Comparison of ENCODE assay signal across 17 cellular contexts in the genomic region with DNA sequence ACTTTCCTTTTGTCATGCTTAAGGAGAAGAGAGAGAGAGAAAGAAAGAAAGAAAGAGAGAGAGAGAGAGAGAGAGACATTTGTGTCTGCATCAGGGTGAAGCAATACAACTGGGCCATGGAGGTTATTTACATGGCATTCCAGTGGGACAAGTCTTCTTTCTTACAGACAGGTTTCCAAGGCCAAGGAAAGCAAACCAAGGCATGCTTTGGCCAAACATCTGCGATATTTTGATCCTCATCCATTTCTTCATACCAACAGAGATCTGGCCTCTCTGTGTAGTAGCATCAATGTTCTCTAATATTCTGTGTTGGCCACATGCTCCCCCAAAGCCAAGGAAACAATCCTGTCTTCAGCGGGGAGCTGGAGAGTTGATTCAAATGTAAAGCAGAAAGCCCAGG.
DNase-seq lines count a peak whose midpoint lies in the region; ATAC-seq and TF ChIP-seq lines count a peak whose summit lies in the region.
"Had no signal": no experiment of that assay in that cellular context is flagged by ENCODE, and none has a peak within 500 bp of the region (broad histone marks: within the 10 kb centered on the region; RNA-seq: fewer than 3 reads in every experiment).

No MANE protein-coding gene starts in this region.

- H3K79me2 ChIP-seq in osteoblast (ENCODE audit: insufficient read depth, low read length), result no peaks in the 10 kb centered on the region

- no peak overlapping the region for H3K4me3 ChIP-seq in HEK293 (ENCODE audit: low read depth, low read length)
- H3K4me3 ChIP-seq in osteoblast (ENCODE audit: insufficient read depth, low read length), result no peak overlapping the region
- no peak overlapping the region for H3K4me3 ChIP-seq in right lobe of liver
- H3K4me3 ChIP-seq: A549, HAP-1, K562 had no signal

- no peak for TF ChIP-seq POLR2A in right lobe of liver (IDR thresholded peaks at IDR 0.05)

- DNase-seq in AG20443 (ENCODE audit: low spot score) (peak; percentile 40), astrocyte of the hippocampus (ENCODE audit: low read depth, low spot score) (peak; percentile 39), osteoblast (ENCODE audit: insufficient read length, low spot score, missing footprints) (no peak), right lobe of liver (no peak)
- no peak for DNase-seq in effector CD8-positive, alpha-beta T cell (lab: John Stamatoyannopoulos, UW)
- DNase-seq: C1 segment of cervical spinal cord; CD8-positive, alpha-beta memory T cell; NCI-H1105; NCI-H2081; NCI-H2171 treated with DMSO at 0.1 percent for 48 hours; SHP77; SK-N-SH had no signal

- H2AFZ ChIP-seq in osteoblast (ENCODE audit: low read length), result peak overlapping the region; percentile 76

- no peaks in the 10 kb centered on the region for H3K9me3 ChIP-seq in HEK293 (ENCODE audit: control insufficient read depth, insufficient read depth, low read depth, low read length)
- no peaks in the 10 kb centered on the region for H3K9me3 ChIP-seq in osteoblast (ENCODE audit: low read depth, low read length)
- H3K9me3 ChIP-seq in right lobe of liver, result no peaks in the 10 kb centered on the region
- H3K9me3 ChIP-seq: A549, HAP-1, SK-N-SH had no signal

- TF ChIP-seq CTCF in HEK293 (tag by site-specific recombination; IDR thresholded peaks at IDR 0.05) (no peak), osteoblast (IDR thresholded peaks at IDR 0.05; ENCODE audit: extremely low read depth, low read depth, low read length) (no peak), right lobe of liver (IDR thresholded peaks at IDR 0.05) (no peak)

- H3K4me1 ChIP-seq in HEK293 (ENCODE audit: control insufficient read depth, insufficient read depth, low read length) (no peaks in the 10 kb centered on the region), osteoblast (ENCODE audit: insufficient read depth, low read length) (peaks cover 8% of the 10 kb centered on the region), right lobe of liver (no peaks in the 10 kb centered on the region)
- H3K4me1 ChIP-seq: A549, HAP-1 had no signal

- H3K4me2 ChIP-seq in osteoblast (ENCODE audit: insufficient read depth, low read length), result peak overlapping the region; percentile 57
- H3K4me2 ChIP-seq: A549, SK-N-SH had no signal

- H3K27me3 ChIP-seq in osteoblast (ENCODE audit: insufficient read depth, low read length), result no peaks in the 10 kb centered on the region
- no peaks in the 10 kb centered on the region for H3K27me3 ChIP-seq in right lobe of liver

- CTCF ChIA-PET in HEK293 (lab: Yijun Ruan, JAX), result interaction anchor here (0.7 kb wide), 1 partner anchor 15 kb away, joined by 4 read pairs; no protein-coding TSS in a partner anchor

- no peak overlapping the region for H3K27ac ChIP-seq in HEK293 (ENCODE audit: extremely low read depth, low read depth, low read length)
- H3K27ac ChIP-seq in osteoblast (ENCODE audit: low read depth, low read length), result no peak overlapping the region
- no peak overlapping the region for H3K27ac ChIP-seq in right lobe of liver
- H3K27ac ChIP-seq: A549 had no signal

- 94% methylated on average over 2 of the region's 2 CpGs for WGBS in right lobe of liver (ENCODE audit: insufficient coverage, low coverage, low lambda C conversion rate, missing lambda C conversion rate)

- intact Hi-C loops in right lobe of liver (cut with DNase I), result no loop called here

- ATAC-seq in esophagus mucosa (no peak), right lobe of liver (no peak)
- ATAC-seq: A549, K562 had no signal

- H3K36me3 ChIP-seq in HEK293 (ENCODE audit: control insufficient read depth in 2 of 2, insufficient read depth in 1 of 2, low read length in 2 of 2) (no peaks in the 10 kb centered on the region), osteoblast (ENCODE audit: insufficient read depth, low read length) (no peaks in the 10 kb centered on the region), right lobe of liver (no peaks in the 10 kb centered on the region)
- H3K36me3 ChIP-seq: HAP-1 had no signal

- POLR2A ChIA-PET in HEK293 (lab: Yijun Ruan, JAX), result no interaction called here

- H4K20me1 ChIP-seq in osteoblast (ENCODE audit: insufficient read depth, low read length), result no peaks in the 10 kb centered on the region

TF ChIP-seq in HEK293, 187 proteins besides CTCF, POLR2A, EP300 and RAD21:
- TF ChIP-seq ZFP41 (tag by site-specific recombination; IDR thresholded peaks at IDR 0.05; ENCODE audit: borderline replicate concordance), result no peak
- no peak for TF ChIP-seq ZNF211 (tag by site-specific recombination; IDR thresholded peaks at IDR 0.05; ENCODE audit: low read depth)
- TF ChIP-seq, protein P1, sequence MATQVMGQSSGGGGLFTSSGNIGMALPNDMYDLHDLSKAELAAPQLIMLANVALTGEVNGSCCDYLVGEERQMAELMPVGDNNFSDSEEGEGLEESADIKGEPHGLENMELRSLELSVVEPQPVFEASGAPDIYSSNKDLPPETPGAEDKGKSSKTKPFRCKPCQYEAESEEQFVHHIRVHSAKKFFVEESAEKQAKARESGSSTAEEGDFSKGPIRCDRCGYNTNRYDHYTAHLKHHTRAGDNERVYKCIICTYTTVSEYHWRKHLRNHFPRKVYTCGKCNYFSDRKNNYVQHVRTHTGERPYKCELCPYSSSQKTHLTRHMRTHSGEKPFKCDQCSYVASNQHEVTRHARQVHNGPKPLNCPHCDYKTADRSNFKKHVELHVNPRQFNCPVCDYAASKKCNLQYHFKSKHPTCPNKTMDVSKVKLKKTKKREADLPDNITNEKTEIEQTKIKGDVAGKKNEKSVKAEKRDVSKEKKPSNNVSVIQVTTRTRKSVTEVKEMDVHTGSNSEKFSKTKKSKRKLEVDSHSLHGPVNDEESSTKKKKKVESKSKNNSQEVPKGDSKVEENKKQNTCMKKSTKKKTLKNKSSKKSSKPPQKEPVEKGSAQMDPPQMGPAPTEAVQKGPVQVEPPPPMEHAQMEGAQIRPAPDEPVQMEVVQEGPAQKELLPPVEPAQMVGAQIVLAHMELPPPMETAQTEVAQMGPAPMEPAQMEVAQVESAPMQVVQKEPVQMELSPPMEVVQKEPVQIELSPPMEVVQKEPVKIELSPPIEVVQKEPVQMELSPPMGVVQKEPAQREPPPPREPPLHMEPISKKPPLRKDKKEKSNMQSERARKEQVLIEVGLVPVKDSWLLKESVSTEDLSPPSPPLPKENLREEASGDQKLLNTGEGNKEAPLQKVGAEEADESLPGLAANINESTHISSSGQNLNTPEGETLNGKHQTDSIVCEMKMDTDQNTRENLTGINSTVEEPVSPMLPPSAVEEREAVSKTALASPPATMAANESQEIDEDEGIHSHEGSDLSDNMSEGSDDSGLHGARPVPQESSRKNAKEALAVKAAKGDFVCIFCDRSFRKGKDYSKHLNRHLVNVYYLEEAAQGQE (tag by site-specific recombination; IDR thresholded peaks at IDR 0.05), result no peak
- no peak for TF ChIP-seq ZSCAN5A (tag by site-specific recombination; IDR thresholded peaks at IDR 0.05)
- TF ChIP-seq ZNF280C (tag by site-specific recombination; IDR thresholded peaks at IDR 0.05), result no peak
- 0 out of 2 replicates have a peak, but pooled peaks have one; percentile 13 for TF ChIP-seq ZNF596 (tag by site-specific recombination; IDR thresholded peaks at IDR 0.05)
- TF ChIP-seq WT1 (tag by site-specific recombination; IDR thresholded peaks at IDR 0.05), result no peak

Comparison
In these comparisons a context has a peak if more than half of its experiments do, and no peak if none do; other contexts are left out.
1. DNase-seq: peak in AG20443 (single experiment) and astrocyte of the hippocampus (single experiment); none in osteoblast (single experiment), effector CD8-positive, alpha-beta T cell (single experiment) and right lobe of liver (0 of 3).